ENCODE assay signal across 18 cellular contexts in the genomic region with DNA sequence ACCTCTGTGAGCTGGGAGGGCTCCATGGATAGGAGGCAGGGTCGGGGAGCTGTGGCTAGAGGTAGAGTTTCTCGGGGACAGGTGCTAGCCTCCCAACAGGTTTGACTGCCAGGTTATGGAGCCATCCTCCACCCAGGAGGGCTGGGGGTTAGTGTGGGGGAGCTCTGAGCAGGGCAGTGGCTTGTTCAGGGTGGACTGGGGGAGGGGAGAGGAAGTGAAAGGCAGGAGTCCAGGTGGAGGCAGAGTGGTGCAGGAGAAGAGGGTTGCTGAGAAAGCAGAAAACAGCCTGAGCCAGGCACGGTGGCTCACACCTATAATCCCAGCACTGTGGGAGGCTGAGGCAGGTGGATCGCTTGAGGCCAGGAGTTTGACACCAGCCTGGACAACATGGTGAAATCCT.
"Had no signal": no experiment of that assay in that cellular context is flagged by ENCODE, and none has a peak within 500 bp of the region (broad histone marks: within the 10 kb centered on the region; RNA-seq: fewer than 3 reads in every experiment).

No MANE protein-coding gene starts in this region.

- H3K4me3 ChIP-seq: hepatocyte, lower lobe of right lung, spleen, upper lobe of right lung had no signal

- ATAC-seq: activated CD4-positive, CD25-positive, alpha-beta regulatory T cell treated with anti-CD3 and anti-CD28 coated beads, Interleukin-2, amount 50 U/mL, for 24 hours; effector memory CD8-positive, alpha-beta T cell; foreskin keratinocyte; left colon; lower lobe of right lung; natural killer cell treated with Interleukin-12 subunit alpha and Interleukin-12 subunit beta and Interleukin-15 and Interleukin-18, amount 100 ng/mL, for 72 hours; stimulated activated naive B cell treated with anti-CD40 and anti-IgM and Interleukin-4, amounts not matched to agents 10 μg/mL and 1 μg/mL and 100 μg/mL, for 72 hours; upper lobe of right lung had no signal

- H3K9me3 Mint-ChIP-seq: activated naive CD4-positive, alpha-beta T cell treated with anti-CD3 and anti-CD28 coated beads, Interleukin-2, amount 50 U/mL, for 24 hours; effector memory CD8-positive, alpha-beta T cell; natural killer cell treated with Interleukin-12 subunit alpha and Interleukin-12 subunit beta and Interleukin-15 and Interleukin-18, amount 100 ng/mL, for 72 hours had no signal

- H3K9me3 ChIP-seq: lower lobe of right lung, spleen, upper lobe of right lung had no signal

- DNase-seq: activated CD8-positive, alpha-beta memory T cell treated with anti-CD3 and anti-CD28 coated beads for 24 hours; activated CD8-positive, alpha-beta memory T cell treated with anti-CD3 and anti-CD28 coated beads, Interleukin-2, amount 50 U/mL, for 48 hours; activated effector memory CD4-positive, alpha-beta T cell treated with anti-CD3 and anti-CD28 coated beads, Interleukin-2, amount 50 U/mL, for 16 hours; activated T-cell treated with anti-CD3 and anti-CD28 coated beads, Interleukin-2, amount 50 U/mL, for 48 hours; amniotic stem cell; effector memory CD8-positive, alpha-beta T cell; foreskin keratinocyte; left colon; lower lobe of right lung; spleen; stimulated activated naive B cell treated with anti-CD40 and anti-IgM and Interleukin-4, amounts not matched to agents 10 μg/mL and 1 μg/mL and 100 μg/mL, for 72 hours; T1000; upper lobe of right lung had no signal

- H3K4me2 ChIP-seq: hepatocyte had no signal

- H3K36me3 ChIP-seq: lower lobe of right lung, spleen, upper lobe of right lung had no signal

- H3K27ac Mint-ChIP-seq: activated naive CD4-positive, alpha-beta T cell treated with anti-CD3 and anti-CD28 coated beads, Interleukin-2, amount 50 U/mL, for 24 hours; effector memory CD8-positive, alpha-beta T cell; natural killer cell treated with Interleukin-12 subunit alpha and Interleukin-12 subunit beta and Interleukin-15 and Interleukin-18, amount 100 ng/mL, for 72 hours; stimulated activated naive B cell treated with anti-CD40 and anti-IgM and Interleukin-4, amounts not matched to agents 10 μg/mL and 1 μg/mL and 100 μg/mL, for 72 hours had no signal

- H3K27ac ChIP-seq: epithelial cell of prostate, foreskin keratinocyte, hepatocyte, lower lobe of right lung, spleen, upper lobe of right lung had no signal

- H3K4me3 Mint-ChIP-seq: activated naive CD4-positive, alpha-beta T cell treated with anti-CD3 and anti-CD28 coated beads, Interleukin-2, amount 50 U/mL, for 24 hours; effector memory CD8-positive, alpha-beta T cell; natural killer cell treated with Interleukin-12 subunit alpha and Interleukin-12 subunit beta and Interleukin-15 and Interleukin-18, amount 100 ng/mL, for 72 hours; stimulated activated naive B cell treated with anti-CD40 and anti-IgM and Interleukin-4, amounts not matched to agents 10 μg/mL and 1 μg/mL and 100 μg/mL, for 72 hours had no signal

- H2AFZ ChIP-seq: hepatocyte had no signal

- H3K4me1 Mint-ChIP-seq: activated naive CD4-positive, alpha-beta T cell treated with anti-CD3 and anti-CD28 coated beads, Interleukin-2, amount 50 U/mL, for 24 hours had no signal

- H3K4me1 ChIP-seq: foreskin keratinocyte had no signal

- H3K36me3 Mint-ChIP-seq: activated naive CD4-positive, alpha-beta T cell treated with anti-CD3 and anti-CD28 coated beads, Interleukin-2, amount 50 U/mL, for 24 hours; natural killer cell treated with Interleukin-12 subunit alpha and Interleukin-12 subunit beta and Interleukin-15 and Interleukin-18, amount 100 ng/mL, for 72 hours; stimulated activated naive B cell treated with anti-CD40 and anti-IgM and Interleukin-4, amounts not matched to agents 10 μg/mL and 1 μg/mL and 100 μg/mL, for 72 hours had no signal
